9 cellular contexts compared by ENCODE assay signal in the genomic region with DNA sequence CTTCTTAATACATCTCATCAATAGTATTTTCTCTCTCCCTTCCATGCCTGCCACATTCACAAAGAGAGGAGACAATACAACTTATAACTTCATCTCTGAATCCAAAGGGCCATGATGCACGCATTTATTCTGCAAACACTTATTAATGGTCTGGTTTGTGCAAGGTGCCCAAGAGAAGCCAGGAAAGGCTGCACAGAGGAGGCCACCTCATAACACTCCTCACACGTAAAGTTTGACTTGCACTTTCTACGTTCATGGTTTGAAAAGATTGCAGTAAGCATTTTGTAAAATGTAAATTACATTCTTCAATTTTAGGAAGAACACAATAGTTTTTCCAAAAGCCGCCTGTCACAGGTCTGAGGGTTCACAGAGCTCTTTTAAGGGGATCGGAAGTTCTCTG. TPM values are rescaled to one million over a fixed set of nuclear protein-coding genes. Genes with fewer than 3 reads are reported as not detected.
A peak's percentile ranks its signal among the peaks of the same experiment; 100 is the strongest.
DNase-seq lines count a peak whose midpoint lies in the region; ATAC-seq and TF ChIP-seq lines count a peak whose summit lies in the region.
"Had no signal": no experiment of that assay in that cellular context is flagged by ENCODE, and none has a peak within 500 bp of the region (broad histone marks: within the 10 kb centered on the region; RNA-seq: fewer than 3 reads in every experiment).

No MANE protein-coding gene starts in this region.

- H3K27me3 Mint-ChIP-seq in HFFc6 (ENCODE audit: insufficient read depth) = peaks cover 24% of the 10 kb centered on the region

- H3K9me3 Mint-ChIP-seq in HFFc6 = no peaks in the 10 kb centered on the region

- H3K4me1 Mint-ChIP-seq in HFFc6 (ENCODE audit: low read depth) = peaks cover 28% of the 10 kb centered on the region

- H3K9me3 ChIP-seq in ascending aorta (no peaks in the 10 kb centered on the region), muscle layer of colon (ENCODE audit: low read length) (no peaks in the 10 kb centered on the region), esophagus squamous epithelium (no peaks in the 10 kb centered on the region)

- WGBS in lower leg skin, 2 donors = 51 to 52% methylated on average over 5 of the region's 5 CpGs
- WGBS in esophagus squamous epithelium, 2 donors = 52 to 58% methylated on average over 5 of the region's 5 CpGs

- TF ChIP-seq POLR2A in lower leg skin (IDR thresholded peaks at IDR 0.05) = no peak
- TF ChIP-seq POLR2A in esophagus squamous epithelium (IDR thresholded peaks at IDR 0.05) = no peak

- no peak overlapping the region for H3K27ac Mint-ChIP-seq in HFFc6

- TF ChIP-seq CTCF in AG10803 (conservative IDR thresholded peaks at IDR 0.05; ENCODE audit: low read length) (no peak), HFFc6 (IDR thresholded peaks at IDR 0.05) (no peak), ascending aorta (IDR thresholded peaks at IDR 0.05) (no peak), lower leg skin (IDR thresholded peaks at IDR 0.05) (no peak), esophagus squamous epithelium (IDR thresholded peaks at IDR 0.05) (no peak)

- no peak overlapping the region for H3K9ac ChIP-seq in muscle layer of colon (ENCODE audit: low read length)

- H3K27ac ChIP-seq in ascending aorta = peak overlapping the region; percentile 88 to 95
- no peak overlapping the region for H3K27ac ChIP-seq in muscle layer of colon (ENCODE audit: low read depth, low read length)
- peak overlapping the region in 2 of 4 donors; percentile 79 to 84 for H3K27ac ChIP-seq in esophagus squamous epithelium

- DNase-seq in AG10803 (ENCODE audit: low read depth) (no peak), HFFc6 (no peak), ascending aorta (ENCODE audit: low spot score in 2 of 2) (no peak), lower leg skin (ENCODE audit: low spot score in 2 of 2) (no peak), esophagus squamous epithelium (lab: John Stamatoyannopoulos, UW) (no peak)
- DNase-seq: DMS 273 treated with DMSO at 0.1 percent for 48 hours had no signal

- H3K27me3 ChIP-seq in ascending aorta (no peaks in the 10 kb centered on the region), muscle layer of colon (ENCODE audit: control insufficient read depth in 1 of 2, insufficient read depth in 2 of 2, low read length in 2 of 2) (peaks cover 0 to 4% of the 10 kb centered on the region in 2 donors), esophagus squamous epithelium (peaks cover 0 to 9% (median 0%) of the 10 kb centered on the region in 4 donors)

- H3K4me3 Mint-ChIP-seq in HFFc6 = peak overlapping the region; percentile 93

- H3K36me3 Mint-ChIP-seq in HFFc6 (ENCODE audit: low read depth) = no peaks in the 10 kb centered on the region

- H3K4me3 ChIP-seq in AG10803 (ENCODE audit: low read length) (peak overlapping the region; percentile 76), ascending aorta (peak overlapping the region; percentile 86 to 99), muscle layer of colon (ENCODE audit: low read depth in 1 of 2, low read length in 2 of 2) (peak overlapping the region; percentile 75 to 78), lower leg skin (ENCODE audit: low read depth, poor library complexity, severe bottlenecking) (no peak overlapping the region), esophagus squamous epithelium (peak overlapping the region in 2 of 4 donors; percentile 77 to 87)

- H3K36me3 ChIP-seq in ascending aorta (no peaks in the 10 kb centered on the region), muscle layer of colon (ENCODE audit: insufficient read depth, low read length) (no peaks in the 10 kb centered on the region), esophagus squamous epithelium (no peaks in the 10 kb centered on the region)

- H3K4me1 ChIP-seq in ascending aorta (peaks cover 0 to 8% of the 10 kb centered on the region in 2 donors), muscle layer of colon (ENCODE audit: insufficient read depth, low read length) (peaks cover 13% of the 10 kb centered on the region), esophagus squamous epithelium (peaks cover 4 to 27% (median 4%) of the 10 kb centered on the region in 3 donors)

- intact Hi-C loops in ascending aorta (cut with DNase I) (loop anchor here (2.0 to 10.0 kb wide), 6 partner anchors 70 to 1040 kb away; a partner anchor contains a TSS), lower leg skin (cut with DNase I; ENCODE audit: low total_unique reads) (no loop called here), esophagus squamous epithelium (cut with DNase I) (no loop called here)

- no peak for ATAC-seq in HG03378 (IDR thresholded peaks at IDR 0.05; ENCODE audit: unreplicated experiment)
- ATAC-seq in GM21723 (IDR thresholded peaks at IDR 0.05; ENCODE audit: unreplicated experiment) = no peak

RNA-seq across cellular contexts. Expression of a gene that starts 1.2 kb away (rescaled TPM):
- total RNA-seq in HFFc6 (2021; fragmentation: NEBNext Ultra II Directional; extraction: Animal tissue kit (Norgen Biotek cat#: 25700)) = 10 to 100 TPM; 13.8 to 28.5 (median 20.1) TPM
- total RNA-seq in ascending aorta = 5.7 TPM
- total RNA-seq in lower leg skin = 1 to 10 TPM; 2.7 to 8.5 (median 6.6) TPM
- 10 to 100 TPM in 2 of 4 donors, 1 to 10 TPM in 2; 3.8 to 14.1 (median 9.2) TPM for total RNA-seq in esophagus squamous epithelium
